Comparison of ENCODE assay signal across 10 cellular contexts in genomic region chr2:209629622-209630021, GRCh38.
DNase-seq lines count a peak whose midpoint lies in the region; ATAC-seq, FAIRE-seq and TF ChIP-seq lines count a peak whose summit lies in the region.
"Had no signal": no experiment of that assay in that cellular context is flagged by ENCODE, and none has a peak within 500 bp of the region (broad histone marks: within the 10 kb centered on the region; RNA-seq: fewer than 3 reads in every experiment).

No MANE protein-coding gene starts in this region.

- FAIRE-seq in astrocyte (lab: Jason Lieb, UNC): no peak

- H3K4me1 Mint-ChIP-seq in HFFc6 (ENCODE audit: low read depth) (peaks cover 16% of the 10 kb centered on the region), astrocyte (ENCODE audit: low read depth, unreplicated experiment) (peaks cover 19% of the 10 kb centered on the region), glutamatergic neuron (ENCODE audit: low read depth, unreplicated experiment) (peaks cover 17% of the 10 kb centered on the region)

- no peaks in the 10 kb centered on the region for H3K79me2 ChIP-seq in astrocyte (ENCODE audit: insufficient read depth, low read length)

- H3K4me3 ChIP-seq in astrocyte (ENCODE audit: insufficient read depth, low read depth, low read length) (no peak overlapping the region), H7 (ENCODE audit: insufficient read depth, low read depth, low read length) (no peak overlapping the region)

- no peak overlapping the region; the same call in 1 of the 2 replicates for H3K4me3 Mint-ChIP-seq in HFFc6
- H3K4me3 Mint-ChIP-seq in astrocyte (ENCODE audit: unreplicated experiment): no peak overlapping the region
- H3K4me3 Mint-ChIP-seq in glutamatergic neuron (ENCODE audit: unreplicated experiment): peak overlapping the region; percentile 6
- H3K4me3 Mint-ChIP-seq: dendritic cell treated with granulocyte-macrophage colony-stimulating factor and Interleukin-4, amounts not matched to agents 40 ng/mL and 50 ng/mL, for 4 days had no signal

- H3K27ac Mint-ChIP-seq in HFFc6: no peak overlapping the region
- H3K27ac Mint-ChIP-seq in astrocyte (ENCODE audit: unreplicated experiment): no peak overlapping the region
- H3K27ac Mint-ChIP-seq in glutamatergic neuron (ENCODE audit: unreplicated experiment): peak overlapping the region; percentile 16
- H3K27ac Mint-ChIP-seq: dendritic cell treated with granulocyte-macrophage colony-stimulating factor and Interleukin-4, amounts not matched to agents 40 ng/mL and 50 ng/mL, for 4 days had no signal

- no peak overlapping the region for H3K9ac ChIP-seq in astrocyte (ENCODE audit: low read length)

- H3K36me3 Mint-ChIP-seq in HFFc6 (ENCODE audit: low read depth): no peaks in the 10 kb centered on the region
- no peaks in the 10 kb centered on the region for H3K36me3 Mint-ChIP-seq in astrocyte (ENCODE audit: low read depth, unreplicated experiment)
- no peaks in the 10 kb centered on the region for H3K36me3 Mint-ChIP-seq in glutamatergic neuron (ENCODE audit: unreplicated experiment)

- H4K20me1 ChIP-seq in astrocyte (ENCODE audit: insufficient read depth, low read length): no peaks in the 10 kb centered on the region

- H3K27me3 Mint-ChIP-seq in HFFc6 (ENCODE audit: insufficient read depth): peaks cover 2% of the 10 kb centered on the region
- H3K27me3 Mint-ChIP-seq in astrocyte (ENCODE audit: low read depth, unreplicated experiment): no peaks in the 10 kb centered on the region
- peaks cover 4% of the 10 kb centered on the region for H3K27me3 Mint-ChIP-seq in glutamatergic neuron (ENCODE audit: unreplicated experiment)
- H3K27me3 Mint-ChIP-seq: dendritic cell treated with granulocyte-macrophage colony-stimulating factor and Interleukin-4, amounts not matched to agents 40 ng/mL and 50 ng/mL, for 4 days had no signal

- H3K9me3 ChIP-seq in astrocyte (ENCODE audit: insufficient read depth, low read depth, low read length): no peaks in the 10 kb centered on the region

- DNase-seq in A172 (ENCODE audit: low spot score) (peak; percentile 65), HFFc6 (peak; percentile 44), astrocyte (ENCODE audit: low read depth) (peak; percentile 84), glutamatergic neuron (no peak), H7 (no peak), NCI-H748 (lab: John Stamatoyannopoulos, UW; ENCODE audit: unreplicated experiment) (no peak), iPS-NIHi7 (ENCODE audit: extremely low spot score) (no peak)
- DNase-seq: GOT3 had no signal

- TF ChIP-seq CTCF in HFFc6 (IDR thresholded peaks at IDR 0.05) (no peak), astrocyte (IDR thresholded peaks at IDR 0.05; ENCODE audit: insufficient read depth, low read depth, low read length) (no peak), glutamatergic neuron (IDR thresholded peaks at IDR 0.05; ENCODE audit: partially characterized antibody, unreplicated experiment) (no peak)

- H2AFZ ChIP-seq in astrocyte (ENCODE audit: low read depth, low read length): no peak overlapping the region

- no peaks in the 10 kb centered on the region for H3K36me3 ChIP-seq in astrocyte (ENCODE audit: insufficient read depth, low read length)
- H3K36me3 ChIP-seq in H7 (replicated peaks; ENCODE audit: control insufficient read depth, insufficient read depth, low read length): no peaks in the 10 kb centered on the region

- peak overlapping the region; percentile 25 for H3K4me2 ChIP-seq in astrocyte (ENCODE audit: low read length)

- no peaks in the 10 kb centered on the region for H3K4me1 ChIP-seq in astrocyte (ENCODE audit: insufficient read depth, low read length)

- H3K27ac ChIP-seq in astrocyte (ENCODE audit: low read depth, low read length): no peak overlapping the region

- no peaks in the 10 kb centered on the region for H3K27me3 ChIP-seq in astrocyte (ENCODE audit: insufficient read depth, low read length)
- no peaks in the 10 kb centered on the region for H3K27me3 ChIP-seq in H7 (ENCODE audit: control insufficient read depth, insufficient read depth, low read length)

- no peak for ATAC-seq in HG03521 (IDR thresholded peaks at IDR 0.05; ENCODE audit: unreplicated experiment)

- no peaks in the 10 kb centered on the region for H3K9me3 Mint-ChIP-seq in HFFc6
- peaks cover 3% of the 10 kb centered on the region for H3K9me3 Mint-ChIP-seq in astrocyte (ENCODE audit: unreplicated experiment)
- H3K9me3 Mint-ChIP-seq in glutamatergic neuron (ENCODE audit: unreplicated experiment): no peaks in the 10 kb centered on the region
- H3K9me3 Mint-ChIP-seq: dendritic cell treated with granulocyte-macrophage colony-stimulating factor and Interleukin-4, amounts not matched to agents 40 ng/mL and 50 ng/mL, for 4 days had no signal

Comparison
In these comparisons a context has a peak if more than half of its experiments do, and no peak if none do; other contexts are left out.
1. DNase-seq: peak in A172 (single experiment), HFFc6 (single experiment) and astrocyte (single experiment); none in glutamatergic neuron (single experiment), H7 (single experiment), NCI-H748 (single experiment) and iPS-NIHi7 (single experiment).